ENCODE assay signal across 13 cellular contexts in genomic region chr14:93017898-93018297, GRCh38.
DNase-seq lines count a peak whose midpoint lies in the region; TF ChIP-seq lines count a peak whose summit lies in the region.
"Had no signal": no experiment of that assay in that cellular context is flagged by ENCODE, and none has a peak within 500 bp of the region (broad histone marks: within the 10 kb centered on the region; RNA-seq: fewer than 3 reads in every experiment).

No MANE protein-coding gene starts in this region.

- H3K4me3 ChIP-seq in breast epithelium (no peak overlapping the region), esophagus muscularis mucosa (no peak overlapping the region), thyroid gland (replicated peaks in 1 of 3) (no peak overlapping the region)
- H3K4me3 ChIP-seq: skin epidermis, vagina had no signal

- no peak for TF ChIP-seq EP300 in esophagus muscularis mucosa (IDR thresholded peaks at IDR 0.05)

- POLR2A ChIA-PET in MCF 10A (lab: Yijun Ruan, JAX), result interaction anchor here (1.3 kb wide), 1 partner anchor 14 kb away, joined by 4 read pairs; no protein-coding TSS in a partner anchor

- intact Hi-C loops in MCF 10A (cut with micrococcal nuclease), result no loop called here
- intact Hi-C loops in breast epithelium (cut with DNase I; ENCODE audit: low total_unique reads), result no loop called here
- intact Hi-C loops in esophagus muscularis mucosa (cut with DNase I), result no loop called here
- intact Hi-C loops in thyroid gland (cut with DNase I), result no loop called here

- H3K36me3 ChIP-seq in breast epithelium (no peaks in the 10 kb centered on the region), esophagus muscularis mucosa (peaks cover 0 to 19% (median 0%) of the 10 kb centered on the region in 4 donors), thyroid gland (no peaks in the 10 kb centered on the region)

- H3K4me3 Mint-ChIP-seq in MCF 10A (ENCODE audit: unreplicated experiment), result no peak overlapping the region
- H3K4me3 Mint-ChIP-seq in nephron progenitor cell, result no peak overlapping the region
- H3K4me3 Mint-ChIP-seq: activated T-cell treated with anti-CD3 and anti-CD28 coated beads, Interleukin-2, amount 50 U/mL, for 4 hours; IgD-negative memory B cell had no signal

- no TSS peak for BruUV-seq in MCF 10A (replicated peaks; lab: Mats Ljungman, UMichigan)

- DNase-seq in MCF 10A (ENCODE audit: unreplicated experiment), result no peak
- no peak for DNase-seq in breast epithelium (ENCODE audit: low spot score in 2 of 2)
- no peak for DNase-seq in esophagus muscularis mucosa (ENCODE audit: extremely low spot score)
- DNase-seq in nephron progenitor cell, result no peak
- DNase-seq in thyroid gland, result no peak
- no peak for DNase-seq in stimulated activated CD4-positive, alpha-beta T cell treated with anti-CD3 and anti-CD28 coated beads, Interleukin-4, amount 100 ng/mL, for 4 hours
- DNase-seq in medulla oblongata (ENCODE audit: extremely low spot score), result no peak
- DNase-seq in hepatic stellate cell (ENCODE audit: low spot score), result no peak
- DNase-seq: activated T-cell treated with anti-CD3 and anti-CD28 coated beads, Interleukin-2, amount 50 U/mL, for 4 hours; NCI-H774 had no signal

- CTCF ChIA-PET in MCF 10A (lab: Yijun Ruan, JAX), result no interaction called here

- no peak for TF ChIP-seq POLR2A in breast epithelium (IDR thresholded peaks at IDR 0.05)
- no peak for TF ChIP-seq POLR2A in esophagus muscularis mucosa (IDR thresholded peaks at IDR 0.05; ENCODE audit: low read depth)
- TF ChIP-seq POLR2A in thyroid gland (IDR thresholded peaks at IDR 0.05), result no peak

- no peak for TF ChIP-seq CTCF in MCF 10A (IDR thresholded peaks at IDR 0.05; ENCODE audit: unreplicated experiment)
- no peak for TF ChIP-seq CTCF in breast epithelium (IDR thresholded peaks at IDR 0.05)
- TF ChIP-seq CTCF in esophagus muscularis mucosa (IDR thresholded peaks at IDR 0.05), result no peak
- TF ChIP-seq CTCF in nephron progenitor cell (IDR thresholded peaks at IDR 0.05), result no peak
- TF ChIP-seq CTCF in thyroid gland (IDR thresholded peaks at IDR 0.05), result no peak

- H3K27ac ChIP-seq in breast epithelium (no peak overlapping the region), esophagus muscularis mucosa (replicated peaks in 1 of 4) (peak overlapping the region; percentile 84 to 90 (median 88)), thyroid gland (peak overlapping the region in 2 of 3 donors; percentile 63 to 79)
- H3K27ac ChIP-seq: skin epidermis, vagina had no signal

- H3K9me3 ChIP-seq in breast epithelium (no peaks in the 10 kb centered on the region), esophagus muscularis mucosa (no peaks in the 10 kb centered on the region), thyroid gland (no peaks in the 10 kb centered on the region)
- H3K9me3 ChIP-seq: vagina had no signal

- H3K27ac Mint-ChIP-seq in MCF 10A (ENCODE audit: low read depth, unreplicated experiment), result peak overlapping the region; percentile 9
- peak overlapping the region; percentile 59 for H3K27ac Mint-ChIP-seq in nephron progenitor cell
- H3K27ac Mint-ChIP-seq: IgD-negative memory B cell had no signal

- H3K4me1 ChIP-seq in breast epithelium (peaks cover under 1 to 9% of the 10 kb centered on the region in 2 donors), esophagus muscularis mucosa (peaks cover 86 to 99% (median 93%) of the 10 kb centered on the region in 4 donors), thyroid gland (peaks cover 22 to 53% of the 10 kb centered on the region in 2 donors)

- no peaks in the 10 kb centered on the region for H3K9me3 Mint-ChIP-seq in MCF 10A (ENCODE audit: unreplicated experiment)
- no peaks in the 10 kb centered on the region for H3K9me3 Mint-ChIP-seq in nephron progenitor cell
- H3K9me3 Mint-ChIP-seq: activated T-cell treated with anti-CD3 and anti-CD28 coated beads, Interleukin-2, amount 50 U/mL, for 4 hours; IgD-negative memory B cell had no signal

- H3K36me3 Mint-ChIP-seq in MCF 10A (ENCODE audit: insufficient read depth, unreplicated experiment) (peaks cover 28% of the 10 kb centered on the region), nephron progenitor cell (ENCODE audit: low read depth) (peaks cover 4% of the 10 kb centered on the region)

- 77% methylated on average over 10 of the region's 10 CpGs for WGBS in esophagus muscularis mucosa
- WGBS in thyroid gland, 2 donors, result 92 to 94% methylated on average over 10 of the region's 10 CpGs

- peaks cover 19% of the 10 kb centered on the region for H3K4me1 Mint-ChIP-seq in MCF 10A (ENCODE audit: insufficient read depth, unreplicated experiment)
- H3K4me1 Mint-ChIP-seq in nephron progenitor cell, result peaks cover 79% of the 10 kb centered on the region

- H3K27me3 ChIP-seq in breast epithelium (no peaks in the 10 kb centered on the region), esophagus muscularis mucosa (no peaks in the 10 kb centered on the region), thyroid gland (no peaks in the 10 kb centered on the region)
- H3K27me3 ChIP-seq: vagina had no signal

- H3K27me3 Mint-ChIP-seq in MCF 10A (ENCODE audit: insufficient read depth, unreplicated experiment) (no peaks in the 10 kb centered on the region), nephron progenitor cell (ENCODE audit: low read depth, poor library complexity) (peaks cover 12% of the 10 kb centered on the region)
- H3K27me3 Mint-ChIP-seq: IgD-negative memory B cell had no signal

Comparison
In these comparisons a context has a peak if more than half of its experiments do, and no peak if none do; other contexts are left out.
1. H3K27ac ChIP-seq: peak in esophagus muscularis mucosa (4 of 4) and thyroid gland (2 of 3); none in breast epithelium (0 of 2).